In genomic region chr10:110893559-110894179, GRCh38 we compare ENCODE assay signal across 8 cellular contexts. TPM values are rescaled to one million over a fixed set of nuclear protein-coding genes. Genes with fewer than 3 reads are reported as not detected.
DNase-seq lines count a peak whose midpoint lies in the region; ATAC-seq, FAIRE-seq and TF ChIP-seq lines count a peak whose summit lies in the region.

No MANE protein-coding gene starts in this region.

- H3K4me3 ChIP-seq in A549 = no peak overlapping the region
- H3K4me3 ChIP-seq in brain microvascular endothelial cell (ENCODE audit: low read depth, low read length) = no peak overlapping the region

- H3K36me3 Mint-ChIP-seq in type B pancreatic cell = peaks cover 29% of the 10 kb centered on the region

- H3K4me3 Mint-ChIP-seq in type B pancreatic cell = no peak overlapping the region

- peak; percentile 65 to 73 for TF ChIP-seq RAD21 in A549 (conservative IDR thresholded peaks at IDR 0.05 in 1 of 2, IDR thresholded peaks at IDR 0.05 in 1 of 2)

- H3K4me1 ChIP-seq in A549 = peaks cover 7% of the 10 kb centered on the region; the same call in 1 of the 3 replicates

- H3K4me1 Mint-ChIP-seq in type B pancreatic cell (ENCODE audit: unreplicated experiment) = peaks cover 9% of the 10 kb centered on the region

- in situ Hi-C loops in brain microvascular endothelial cell (cut with HindIII; ENCODE audit: low pct_ligation_motif_present, low sequenced_read_pairs) = no loop called here

- peak; percentile 89 to 92 for ATAC-seq in A549
- ATAC-seq in HG02759 (IDR thresholded peaks at IDR 0.05; ENCODE audit: unreplicated experiment) = peak; percentile 79
- ATAC-seq in GM19455 (IDR thresholded peaks at IDR 0.05; ENCODE audit: unreplicated experiment) = no peak

- no peaks in the 10 kb centered on the region for H3K9me3 Mint-ChIP-seq in type B pancreatic cell

- CTCF ChIA-PET in A549 (lab: Yijun Ruan, JAX) = interaction anchor here (0.6 to 3.3 kb wide), 30 partner anchors 9 to 1235 kb away, joined by 3 to 25 read pairs (median 4); partner anchors contain the start of genes BBIP1 and SHOC2

- POLR2A ChIA-PET in A549 (lab: Yijun Ruan, JAX) = interaction anchor here (0.7 to 1.7 kb wide), 3 partner anchors 22 to 147 kb away, joined by 3 to 5 read pairs (median 4); partner anchors contain the start of gene PDCD4

- peak; percentile 82 for TF ChIP-seq CTCF in A549 (IDR thresholded peaks at IDR 0.05)
- TF ChIP-seq CTCF in brain microvascular endothelial cell (IDR thresholded peaks at IDR 0.05; ENCODE audit: low read depth, low read length, missing control alignments) = peak; percentile 34
- peak; percentile 82 for TF ChIP-seq CTCF in type B pancreatic cell (conservative IDR thresholded peaks at IDR 0.05)

- peaks cover 19% of the 10 kb centered on the region for H3K36me3 ChIP-seq in brain microvascular endothelial cell (replicated peaks)

- H3K27me3 Mint-ChIP-seq in type B pancreatic cell = no peaks in the 10 kb centered on the region

- DNase-seq in A549 (ENCODE audit: low read depth in 1 of 2, low spot score in 1 of 2) (peak; percentile 48 to 53), GM03348 (ENCODE audit: low spot score) (peak; percentile 36), NCI-H526 (lab: John Stamatoyannopoulos, UW) (peak; percentile 28 to 65), brain microvascular endothelial cell (no peak), kidney tubule cell (ENCODE audit: low spot score) (peak; percentile 55), type B pancreatic cell (ENCODE audit: extremely low spot score, unreplicated experiment) (no peak)

- H3K27ac Mint-ChIP-seq in type B pancreatic cell = no peak overlapping the region

- H3K4me2 ChIP-seq in A549 = no peak overlapping the region

- H3K27ac ChIP-seq in A549 = no peak overlapping the region
- H3K27ac ChIP-seq in brain microvascular endothelial cell = no peak overlapping the region

- no peak for FAIRE-seq in A549 (lab: Jason Lieb, UNC)

- TF ChIP-seq POLR2A in A549 (IDR thresholded peaks at IDR 0.05; ENCODE audit: low read length) = no peak

- WGBS in A549 (ENCODE audit: missing lambda C conversion rate) = 18% methylated on average over 4 of the region's 4 CpGs

- no peaks in the 10 kb centered on the region for H3K27me3 ChIP-seq in brain microvascular endothelial cell (replicated peaks)

- TF ChIP-seq EP300 in A549 (IDR thresholded peaks at IDR 0.05) = no peak

- no peaks in the 10 kb centered on the region for H3K9me3 ChIP-seq in A549

TF ChIP-seq in A549, 52 proteins besides CTCF, POLR2A, EP300 and RAD21:
- TF ChIP-seq CEBPB (IDR thresholded peaks at IDR 0.05) (peak in 1 of 2 experiments; percentile 32; a peak in 1 of 4 replicates), HEYL (CRISPR knock-in tag; IDR thresholded peaks at IDR 0.05) (no peak), SMC3 (IDR thresholded peaks at IDR 0.05) (peak; percentile 86), HOXB5 (CRISPR knock-in tag; IDR thresholded peaks at IDR 0.05) (no peak), ZFP36 (IDR thresholded peaks at IDR 0.05; ENCODE audit: borderline replicate concordance, partially characterized antibody) (no peak)

RNA-seq across cellular contexts. Expression of gene PDCD4, which starts 21.9 kb away (rescaled TPM):
- 41.9 and 71.4 TPM in 2 replicates for polyA plus RNA-seq in A549 (2011; rRNA removed)
- 6.5 and 10.0 TPM in 2 replicates for polyA plus RNA-seq in A549 (2012; cell fraction: cytosol; rRNA removed)
- 3.1 and 6.7 TPM in 2 replicates for polyA plus RNA-seq in A549 (2012; cell fraction: nucleus; rRNA removed)
- polyA plus RNA-seq in A549 (2017; fragmentation: RNase III; extraction: RNeasy Plus Mini Kit Qiagen cat#74134 plus additional on column Dnase treatment) = 35.7 to 49.7 TPM (median 42.7 TPM) in 3 replicates
- polyA minus RNA-seq in A549 (2011; rRNA and poly(A)+ RNA removed) = 15.0 and 16.3 TPM in 2 replicates
- 122 and 145 TPM in 2 replicates for total RNA-seq in type B pancreatic cell (ENCODE audit: low replicate concordance)

RNA-seq across cellular contexts. Expression of gene BBIP1, which starts 25.3 kb away (rescaled TPM):
- polyA plus RNA-seq in A549 (2011; rRNA removed) = 73.5 and 83.4 TPM in 2 replicates
- polyA plus RNA-seq in A549 (2012; cell fraction: cytosol; rRNA removed) = 13.0 and 15.9 TPM in 2 replicates
- 6.2 and 10.1 TPM in 2 replicates for polyA plus RNA-seq in A549 (2012; cell fraction: nucleus; rRNA removed)
- 57.2 to 64.1 TPM (median 59.6 TPM) in 3 replicates for polyA plus RNA-seq in A549 (2017; fragmentation: RNase III; extraction: RNeasy Plus Mini Kit Qiagen cat#74134 plus additional on column Dnase treatment)
- 9.9 and 10.8 TPM in 2 replicates for polyA minus RNA-seq in A549 (2011; rRNA and poly(A)+ RNA removed)
- total RNA-seq in type B pancreatic cell (ENCODE audit: low replicate concordance) = 15.8 and 24.8 TPM in 2 replicates

RNA-seq across cellular contexts. Expression of gene SHOC2, which starts 25.7 kb away (rescaled TPM):
- polyA plus RNA-seq in A549 (2011; rRNA removed) = 32.1 and 33.1 TPM in 2 replicates
- polyA plus RNA-seq in A549 (2012; cell fraction: cytosol; rRNA removed) = 5.2 and 6.1 TPM in 2 replicates
- 2.2 and 4.8 TPM in 2 replicates for polyA plus RNA-seq in A549 (2012; cell fraction: nucleus; rRNA removed)
- polyA plus RNA-seq in A549 (2017; fragmentation: RNase III; extraction: RNeasy Plus Mini Kit Qiagen cat#74134 plus additional on column Dnase treatment) = 17.7 to 20.5 TPM (median 20.3 TPM) in 3 replicates
- polyA minus RNA-seq in A549 (2011; rRNA and poly(A)+ RNA removed) = 19.7 and 20.9 TPM in 2 replicates
- 38.7 and 44.3 TPM in 2 replicates for total RNA-seq in type B pancreatic cell (ENCODE audit: low replicate concordance)

Comparison
In these comparisons a context has a peak if more than half of its experiments do, and no peak if none do; other contexts are left out.
1. DNase-seq: peak in A549 (2 of 2), GM03348 (single experiment), NCI-H526 (2 of 2) and kidney tubule cell (single experiment); none in brain microvascular endothelial cell (single experiment) and type B pancreatic cell (single experiment).
2. Peak in every context shown above with its lines, with median percentiles within 50 percentile points of each other: CTCF ChIP-seq.